15 cellular contexts compared by ENCODE assay signal in the genomic region with DNA sequence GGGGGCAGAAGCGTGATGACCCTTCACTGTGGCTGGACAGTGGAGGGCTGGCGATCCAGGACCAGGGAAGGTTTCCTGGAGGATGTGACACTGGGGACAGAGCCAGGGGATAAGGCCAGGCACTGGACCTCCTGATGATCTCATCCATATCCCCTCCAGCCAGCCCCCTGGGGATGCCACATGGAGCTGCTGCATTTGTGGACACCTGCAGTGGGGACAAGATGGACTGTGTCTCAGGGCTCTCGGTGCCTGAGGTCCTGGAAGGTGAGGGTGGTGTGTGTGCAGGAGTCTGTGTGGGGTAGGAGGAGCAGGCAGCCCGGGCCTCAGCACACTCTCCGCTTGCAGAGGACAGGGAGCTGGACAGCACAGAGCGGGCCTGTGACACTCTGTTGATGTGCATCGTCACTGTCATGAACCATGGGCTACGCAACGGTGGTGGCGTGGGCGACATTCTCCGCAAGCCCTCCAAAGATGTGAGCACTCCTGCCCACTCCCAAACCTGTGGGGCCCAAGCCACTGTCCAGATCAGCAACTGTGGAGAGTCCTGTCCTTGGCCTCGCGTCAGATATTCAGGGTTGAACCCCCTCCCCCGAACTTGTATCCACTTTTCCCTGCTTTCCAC. TPM values are rescaled to one million over a fixed set of nuclear protein-coding genes. Genes with fewer than 3 reads are reported as not detected.
DNase-seq lines count a peak whose midpoint lies in the region; ATAC-seq and TF ChIP-seq lines count a peak whose summit lies in the region.
"Had no signal": no experiment of that assay in that cellular context is flagged by ENCODE, and none has a peak within 500 bp of the region (broad histone marks: within the 10 kb centered on the region; RNA-seq: fewer than 3 reads in every experiment).

No MANE protein-coding gene starts in this region.

- ATAC-seq in natural killer cell (no peak), GM19324 (IDR thresholded peaks at IDR 0.05; ENCODE audit: low FRiP score, unreplicated experiment) (no peak)

- H3K36me3 Mint-ChIP-seq in CD8-positive, alpha-beta memory T cell = peaks cover 12 to 91% (median 20%) of the 10 kb centered on the region in 3 donors
- H3K36me3 Mint-ChIP-seq in IgD-negative memory B cell (peaks cover 13% of the 10 kb centered on the region), endodermal cell (ENCODE audit: low read depth) (peaks cover 56% of the 10 kb centered on the region), natural killer cell (peaks cover 6% of the 10 kb centered on the region)

- peaks cover 51% of the 10 kb centered on the region for H3K4me1 ChIP-seq in CD8-positive, alpha-beta memory T cell (ENCODE audit: insufficient read depth, low read length)
- peaks cover 6% of the 10 kb centered on the region for H3K4me1 ChIP-seq in endodermal cell (ENCODE audit: control insufficient read depth, insufficient read depth, low read length)

- peaks cover 43 to 56% (median 48%) of the 10 kb centered on the region in 3 donors for H3K4me1 Mint-ChIP-seq in CD8-positive, alpha-beta memory T cell
- peaks cover 19 to 33% (median 28%) of the 10 kb centered on the region in 3 donors for H3K4me1 Mint-ChIP-seq in IgD-negative memory B cell
- H3K4me1 Mint-ChIP-seq in endodermal cell = peaks cover 15% of the 10 kb centered on the region
- H3K4me1 Mint-ChIP-seq in natural killer cell = peaks cover 25 to 27% of the 10 kb centered on the region in 2 donors

- peaks cover 0 to 1% (median 0%) of the 10 kb centered on the region in 5 donors for H3K9me3 Mint-ChIP-seq in CD8-positive, alpha-beta memory T cell
- H3K9me3 Mint-ChIP-seq in IgD-negative memory B cell = no peaks in the 10 kb centered on the region
- no peaks in the 10 kb centered on the region for H3K9me3 Mint-ChIP-seq in endodermal cell
- H3K9me3 Mint-ChIP-seq in natural killer cell = no peaks in the 10 kb centered on the region

- peaks cover 45% of the 10 kb centered on the region for H3K36me3 ChIP-seq in CD8-positive, alpha-beta memory T cell (ENCODE audit: insufficient read depth, low read length)
- peaks cover 34% of the 10 kb centered on the region for H3K36me3 ChIP-seq in endodermal cell (ENCODE audit: control insufficient read depth, insufficient read depth, low read length)

- no peak for DNase-seq in CD8-positive, alpha-beta memory T cell
- no peak for DNase-seq in endodermal cell
- no peak for DNase-seq in natural killer cell
- no peak for DNase-seq in GF-D8 (lab: John Stamatoyannopoulos, UW)
- no peak for DNase-seq in foreskin fibroblast
- DNase-seq in midbrain (lab: John Stamatoyannopoulos, UW) = no peak
- DNase-seq: NCI-H1417 treated with DMSO at 0.1 percent for 48 hours, NCI-H510A, T1000 had no signal

- no peak overlapping the region for H3K9ac ChIP-seq in endodermal cell (ENCODE audit: extremely low read depth, low read length, poor library complexity, severe bottlenecking)

- peak overlapping the region; percentile 59 for H3K27ac ChIP-seq in CD8-positive, alpha-beta memory T cell (ENCODE audit: low read depth, low read length)
- H3K27ac ChIP-seq in endodermal cell (ENCODE audit: low read depth, low read length) = no peak overlapping the region
- H3K27ac ChIP-seq: PC-9 had no signal

- H3K27me3 ChIP-seq in CD8-positive, alpha-beta memory T cell (ENCODE audit: insufficient read depth, low read length, poor library complexity, severe bottlenecking) = no peaks in the 10 kb centered on the region
- no peaks in the 10 kb centered on the region for H3K27me3 ChIP-seq in endodermal cell (ENCODE audit: control insufficient read depth, insufficient read depth, low read length, poor library complexity, severe bottlenecking)

- H3K4me3 Mint-ChIP-seq in CD8-positive, alpha-beta memory T cell = no peak overlapping the region
- H3K4me3 Mint-ChIP-seq in IgD-negative memory B cell (no peak overlapping the region), endodermal cell (no peak overlapping the region), natural killer cell (no peak overlapping the region)

- peaks cover 0 to 2% of the 10 kb centered on the region in 2 donors for H3K27me3 Mint-ChIP-seq in CD8-positive, alpha-beta memory T cell
- H3K27me3 Mint-ChIP-seq in IgD-negative memory B cell (no peaks in the 10 kb centered on the region), endodermal cell (ENCODE audit: insufficient read depth) (no peaks in the 10 kb centered on the region), natural killer cell (ENCODE audit: low read depth in 2 of 2) (no peaks in the 10 kb centered on the region)

- no peaks in the 10 kb centered on the region for H3K9me3 ChIP-seq in CD8-positive, alpha-beta memory T cell (ENCODE audit: low read length)
- no peaks in the 10 kb centered on the region for H3K9me3 ChIP-seq in endodermal cell (ENCODE audit: control insufficient read depth, low read length)

- no peak overlapping the region for H3K4me3 ChIP-seq in CD8-positive, alpha-beta memory T cell (ENCODE audit: low read length)
- no peak overlapping the region for H3K4me3 ChIP-seq in endodermal cell (ENCODE audit: low read length)
- H3K4me3 ChIP-seq in foreskin fibroblast (ENCODE audit: low read depth in 1 of 2, low read length in 2 of 2) = no peak overlapping the region
- H3K4me3 ChIP-seq: PC-9 had no signal

- 96 to 99% methylated on average over 12 to 15 of the region's 15 CpGs for WGBS in endodermal cell (ENCODE audit: insufficient coverage in 1 of 2, insufficient read length in 1 of 2), 2 experiments

- TF ChIP-seq CTCF in endodermal cell (conservative IDR thresholded peaks at IDR 0.05) (no peak), natural killer cell (IDR thresholded peaks at IDR 0.05) (no peak), foreskin fibroblast (IDR thresholded peaks at IDR 0.05; ENCODE audit: low read depth, low read length) (no peak)

- CTCF ChIA-PET in CD8-positive, alpha-beta memory T cell (lab: Charles Lee) = interaction anchor here (1.5 kb wide), 1 partner anchor 20 kb away, joined by 3 read pairs; the partner anchor contains the start of gene UQCC2

- intact Hi-C loops in natural killer cell (cut with micrococcal nuclease) = loop anchor here (1.0 kb wide), 1 partner anchor 20 kb away; the partner anchor contains the start of gene UQCC2

- POLR2A ChIA-PET in CD8-positive, alpha-beta memory T cell (lab: Charles Lee) = no interaction called here

- H3K27ac Mint-ChIP-seq in CD8-positive, alpha-beta memory T cell = peak overlapping the region; percentile 88 to 100 (median 96)
- H3K27ac Mint-ChIP-seq in IgD-negative memory B cell (peak overlapping the region; percentile 67 to 89 (median 74)), endodermal cell (peak overlapping the region; percentile 53), natural killer cell (peak overlapping the region; percentile 96 to 98)

RNA-seq across cellular contexts. Expression of gene UQCC2, which starts 19.9 kb away (rescaled TPM):
- 100 to 1,000 TPM; 150 to 157 TPM for total RNA-seq in CD8-positive, alpha-beta memory T cell
- 46.7 TPM for polyA plus RNA-seq in CD8-positive, alpha-beta memory T cell
- polyA plus RNA-seq in IgD-negative memory B cell = 45.2 TPM
- total RNA-seq in endodermal cell = 100 to 1,000 TPM; 120 to 174 TPM
- 170 TPM for polyA plus RNA-seq in endodermal cell (2013, experiment 1 of 2)
- 163 TPM for polyA plus RNA-seq in endodermal cell (2013, experiment 2 of 2)
- 10 to 100 TPM; 15.8 to 19.6 (median 16.5) TPM for total RNA-seq in natural killer cell

RNA-seq across cellular contexts. Expression of gene IP6K3, which starts 55.1 kb away (rescaled TPM):
- total RNA-seq in CD8-positive, alpha-beta memory T cell = not detected
- polyA plus RNA-seq in CD8-positive, alpha-beta memory T cell = not detected
- polyA plus RNA-seq in IgD-negative memory B cell = not detected
- total RNA-seq in endodermal cell (not detected), natural killer cell (not detected)
- 1.1 TPM for polyA plus RNA-seq in endodermal cell (2013, experiment 1 of 2)
- polyA plus RNA-seq in endodermal cell (2013, experiment 2 of 2) = 2.3 TPM
- total RNA-seq: glomerular endothelial cell, PC-9, temporal lobe had no signal
- polyA plus RNA-seq: neural cell had no signal

Comparison
In these comparisons a context has a peak if more than half of its experiments do, and no peak if none do; other contexts are left out.
1. RNA of gene UQCC2, which starts 19.9 kb away (total RNA-seq): 120 to 174 TPM in endodermal cell and 150 to 157 TPM in CD8-positive, alpha-beta memory T cell; 15.8 to 19.6 TPM in natural killer cell; every median in the first group is over 4 times any median in the second.
2. Peak in every context shown above with its lines, with median percentiles within 50 percentile points of each other: H3K27ac Mint-ChIP-seq.